ENCODE assay signal across 8 cellular contexts in genomic region chr19:4369109-4369887, GRCh38.
DNase-seq lines count a peak whose midpoint lies in the region; ATAC-seq and TF ChIP-seq lines count a peak whose summit lies in the region.

No MANE protein-coding gene starts in this region.

- H3K4me3 ChIP-seq in RWPE2 (ENCODE audit: severe bottlenecking): peak overlapping the region; percentile 1

- H3K27me3 ChIP-seq in RWPE2 (ENCODE audit: insufficient read depth, poor library complexity, severe bottlenecking): no peaks in the 10 kb centered on the region

- no peaks in the 10 kb centered on the region for H3K27me3 Mint-ChIP-seq in activated naive CD4-positive, alpha-beta T cell treated with anti-CD3 and anti-CD28 coated beads, Interleukin-2, amount 10 ng/mL, durations not matched to agents 7 days and 5 days

- H3K4me1 Mint-ChIP-seq in activated naive CD4-positive, alpha-beta T cell treated with anti-CD3 and anti-CD28 coated beads, Interleukin-2, amount 10 ng/mL, durations not matched to agents 7 days and 5 days: peaks cover 69% of the 10 kb centered on the region

- peaks cover 20% of the 10 kb centered on the region for H3K4me1 ChIP-seq in RWPE2 (ENCODE audit: insufficient read depth, poor library complexity, severe bottlenecking)

- peaks cover 23% of the 10 kb centered on the region for H3K36me3 Mint-ChIP-seq in activated naive CD4-positive, alpha-beta T cell treated with anti-CD3 and anti-CD28 coated beads, Interleukin-2, amount 10 ng/mL, durations not matched to agents 7 days and 5 days

- H3K4me3 Mint-ChIP-seq in activated naive CD4-positive, alpha-beta T cell treated with anti-CD3 and anti-CD28 coated beads, Interleukin-2, amount 10 ng/mL, durations not matched to agents 7 days and 5 days: peak overlapping the region; percentile 70

- ATAC-seq in GM18868 (IDR thresholded peaks at IDR 0.05; ENCODE audit: unreplicated experiment) (peak; percentile 53), HG02973 (IDR thresholded peaks at IDR 0.05; ENCODE audit: unreplicated experiment) (peak; percentile 47), RWPE2 (ENCODE audit: low read depth) (peak; percentile 88)

- no peaks in the 10 kb centered on the region for H3K9me3 ChIP-seq in RWPE2 (ENCODE audit: severe bottlenecking)

- H3K9me3 Mint-ChIP-seq in activated naive CD4-positive, alpha-beta T cell treated with anti-CD3 and anti-CD28 coated beads, Interleukin-2, amount 10 ng/mL, durations not matched to agents 7 days and 5 days: no peaks in the 10 kb centered on the region

- peak overlapping the region; percentile 97 for H3K27ac Mint-ChIP-seq in activated naive CD4-positive, alpha-beta T cell treated with anti-CD3 and anti-CD28 coated beads, Interleukin-2, amount 10 ng/mL, durations not matched to agents 7 days and 5 days

- peaks cover 22% of the 10 kb centered on the region for H3K36me3 ChIP-seq in RWPE2 (ENCODE audit: low read depth)

- CTCF ChIA-PET in activated naive CD4-positive, alpha-beta T cell treated with anti-CD3 and anti-CD28 coated beads, Interleukin-2, amount 10 ng/mL, durations not matched to agents 7 days and 5 days (lab: Charles Lee): interaction anchor here (0.8 to 2.0 kb wide), 8 partner anchors 16 to 102 kb away, joined by 3 to 6 read pairs (median 4); partner anchors contain the start of genes CHAF1A and SH3GL1

- H3K27ac ChIP-seq in RWPE2 (ENCODE audit: poor library complexity, severe bottlenecking): peak overlapping the region; percentile 91

- DNase-seq in RWPE2 (ENCODE audit: low spot score): peak; percentile 86
- DNase-seq in activated naive CD4-positive, alpha-beta T cell treated with anti-CD3 and anti-CD28 coated beads, Interleukin-2, amount 10 ng/mL, durations not matched to agents 7 days and 5 days: peak; percentile 93
- peak; percentile 34 for DNase-seq in iris pigment epithelial cell (ENCODE audit: low read depth)
- DNase-seq in stimulated activated CD4-positive, alpha-beta T cell treated with anti-CD3 and anti-CD28 coated beads, Interleukin-1b, Interleukin-23, amount 100 ng/mL, for 24 hours (ENCODE audit: low read depth in 4 of 4, low spot score in 1 of 4): peak in 3 of 4 experiments; percentile 28 to 67 (median 37)
- no peak for DNase-seq in OCI-M2 (lab: John Stamatoyannopoulos, UW; ENCODE audit: unreplicated experiment)
- no peak for DNase-seq in GOT3 (lab: John Stamatoyannopoulos, UW)

- TF ChIP-seq CTCF in RWPE2 (IDR thresholded peaks at IDR 0.05; ENCODE audit: poor library complexity, severe bottlenecking): no peak

Comparison
In these comparisons a context has a peak if more than half of its experiments do, and no peak if none do; other contexts are left out.
1. DNase-seq: peak in RWPE2 (single experiment), activated naive CD4-positive, alpha-beta T cell treated with anti-CD3 and anti-CD28 coated beads, Interleukin-2, amount 10 ng/mL, durations not matched to agents 7 days and 5 days (single experiment), iris pigment epithelial cell (single experiment) and stimulated activated CD4-positive, alpha-beta T cell treated with anti-CD3 and anti-CD28 coated beads, Interleukin-1b, Interleukin-23, amount 100 ng/mL, for 24 hours (3 of 4); none in OCI-M2 (single experiment) and GOT3 (single experiment).
2. Peak in every context shown above with its lines, with median percentiles within 50 percentile points of each other: ATAC-seq.